11 cellular contexts compared by ENCODE assay signal in the genomic region with DNA sequence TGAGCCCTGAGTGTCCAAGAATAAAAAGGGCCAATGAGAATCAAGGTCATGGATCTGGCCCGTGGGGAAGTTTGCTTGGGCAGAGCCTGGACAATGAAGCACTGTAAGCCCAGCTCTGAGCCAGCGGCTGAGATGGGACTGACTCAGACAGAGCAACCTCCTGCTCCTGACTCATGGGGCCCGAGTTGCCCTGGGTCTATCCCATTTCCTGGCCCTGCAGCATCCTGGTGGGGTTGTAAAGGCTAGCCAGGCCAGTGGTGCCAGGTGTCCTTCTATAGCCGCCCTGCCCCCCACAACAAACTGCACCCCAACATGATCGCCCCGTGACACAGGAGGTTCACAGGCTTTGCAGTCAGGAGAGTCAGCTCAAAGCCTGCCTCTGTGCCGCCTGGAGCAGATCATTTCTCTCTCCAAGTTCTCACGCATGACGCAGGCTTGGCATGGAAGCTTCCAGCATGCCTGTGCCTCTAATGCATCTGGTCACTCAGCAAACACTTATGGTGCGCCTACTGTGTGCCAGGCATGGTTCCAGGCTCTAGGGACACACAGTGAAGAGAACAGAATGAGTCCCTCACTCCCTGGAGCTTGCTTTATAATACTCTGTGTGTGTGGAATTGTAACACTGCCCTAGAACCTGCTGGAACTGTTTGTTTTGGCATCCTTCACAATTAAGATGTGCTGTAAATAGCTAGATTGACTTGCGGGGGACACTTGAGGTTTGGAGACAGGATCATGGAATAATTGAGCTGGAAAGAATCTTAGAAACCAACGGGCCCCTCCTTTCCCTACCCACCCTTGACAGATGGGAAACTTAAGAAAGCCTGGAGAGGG. TPM values are rescaled to one million over a fixed set of nuclear protein-coding genes. Genes with fewer than 3 reads are reported as not detected.
DNase-seq lines count a peak whose midpoint lies in the region; ATAC-seq, FAIRE-seq and TF ChIP-seq lines count a peak whose summit lies in the region.
"Had no signal": no experiment of that assay in that cellular context is flagged by ENCODE, and none has a peak within 500 bp of the region (broad histone marks: within the 10 kb centered on the region; RNA-seq: fewer than 3 reads in every experiment).

No MANE protein-coding gene starts in this region.

- H3K4me1 Mint-ChIP-seq in immature natural killer cell: no peaks in the 10 kb centered on the region
- H3K4me1 Mint-ChIP-seq: stimulated activated naive B cell treated with anti-CD40 and anti-IgM and Interleukin-4, amounts not matched to agents 10 μg/mL and 1 μg/mL and 100 μg/mL, for 72 hours had no signal

- H3K36me3 Mint-ChIP-seq in immature natural killer cell: no peaks in the 10 kb centered on the region
- H3K36me3 Mint-ChIP-seq: stimulated activated naive B cell treated with anti-CD40 and anti-IgM and Interleukin-4, amounts not matched to agents 10 μg/mL and 1 μg/mL and 100 μg/mL, for 72 hours had no signal

- H3K27ac Mint-ChIP-seq in immature natural killer cell: no peak overlapping the region
- H3K27ac Mint-ChIP-seq: stimulated activated naive B cell treated with anti-CD40 and anti-IgM and Interleukin-4, amounts not matched to agents 10 μg/mL and 1 μg/mL and 100 μg/mL, for 72 hours had no signal

- WGBS in body of pancreas, 2 donors: 18 to 40% methylated on average over 3 to 12 of the region's 12 CpGs
- 21 to 27% methylated on average over 12 of the region's 12 CpGs for WGBS in aorta, 2 donors

- H3K27me3 ChIP-seq in body of pancreas (no peaks in the 10 kb centered on the region), kidney epithelial cell (ENCODE audit: control insufficient read depth, insufficient read depth, low read length) (no peaks in the 10 kb centered on the region), aorta (ENCODE audit: control insufficient read depth in 1 of 2, insufficient read depth in 2 of 2, low read length in 1 of 2) (no peaks in the 10 kb centered on the region)

- H3K4me3 ChIP-seq in body of pancreas (no peak overlapping the region), kidney epithelial cell (ENCODE audit: low read depth, low read length) (no peak overlapping the region), aorta (ENCODE audit: low read length in 2 of 2) (no peak overlapping the region)

- no peak for TF ChIP-seq POLR2A in body of pancreas (IDR thresholded peaks at IDR 0.05)

- H3K4me1 ChIP-seq in body of pancreas: peaks cover 8% of the 10 kb centered on the region
- H3K4me1 ChIP-seq in aorta (ENCODE audit: control insufficient read depth in 1 of 2, insufficient read depth in 2 of 2, low read length in 2 of 2): no peaks in the 10 kb centered on the region

- peaks cover 2 to 8% (median 4%) of the 10 kb centered on the region in 3 donors for H3K27me3 Mint-ChIP-seq in immature natural killer cell (ENCODE audit: low read depth in 3 of 3)

- H3K27ac ChIP-seq in body of pancreas: peak overlapping the region; percentile 36 to 51 (median 44)
- peak overlapping the region in 1 of 2 donors; percentile 38 for H3K27ac ChIP-seq in aorta (ENCODE audit: low read depth in 1 of 2, low read length in 2 of 2)

- no peaks in the 10 kb centered on the region for H3K9me3 ChIP-seq in body of pancreas
- no peaks in the 10 kb centered on the region for H3K9me3 ChIP-seq in aorta (ENCODE audit: control insufficient read depth, low read length)

- no peak for TF ChIP-seq CTCF in body of pancreas (IDR thresholded peaks at IDR 0.05)
- no peak for TF ChIP-seq CTCF in kidney epithelial cell (IDR thresholded peaks at IDR 0.05; ENCODE audit: insufficient read depth, low read length, poor library complexity, severe bottlenecking)

- FAIRE-seq in HTR-8/SVneo (lab: Jason Lieb, UNC): no peak
- FAIRE-seq: colon had no signal

- peak; percentile 46 for DNase-seq in HTR-8/SVneo (ENCODE audit: insufficient read length, low spot score)
- peak; percentile 39 to 78 (median 66) for DNase-seq in body of pancreas
- DNase-seq in kidney epithelial cell (ENCODE audit: low read depth): peak; percentile 87
- DNase-seq in aorta: peak; percentile 72 to 85
- DNase-seq in NCI-H2081 (lab: John Stamatoyannopoulos, UW): no peak
- DNase-seq in immature natural killer cell: no peak
- DNase-seq: stimulated activated naive B cell treated with anti-CD40 and anti-IgM and Interleukin-4, amounts not matched to agents 10 μg/mL and 1 μg/mL and 100 μg/mL, for 72 hours had no signal

- ATAC-seq in body of pancreas: peak; percentile 88
- peak; percentile 81 for ATAC-seq in aorta (ENCODE audit: low FRiP score)
- ATAC-seq in GM18498 (IDR thresholded peaks at IDR 0.05; ENCODE audit: unreplicated experiment): no peak

- H3K4me3 Mint-ChIP-seq in immature natural killer cell: no peak overlapping the region
- H3K4me3 Mint-ChIP-seq: stimulated activated naive B cell treated with anti-CD40 and anti-IgM and Interleukin-4, amounts not matched to agents 10 μg/mL and 1 μg/mL and 100 μg/mL, for 72 hours had no signal

- H3K9me3 Mint-ChIP-seq in immature natural killer cell: no peaks in the 10 kb centered on the region
- H3K9me3 Mint-ChIP-seq: stimulated activated naive B cell treated with anti-CD40 and anti-IgM and Interleukin-4, amounts not matched to agents 10 μg/mL and 1 μg/mL and 100 μg/mL, for 72 hours had no signal

- no peaks in the 10 kb centered on the region for H3K36me3 ChIP-seq in body of pancreas (replicated peaks in 1 of 2; ENCODE audit: insufficient read depth in 1 of 2, low read depth in 2 of 2)
- no peaks in the 10 kb centered on the region for H3K36me3 ChIP-seq in kidney epithelial cell (ENCODE audit: control insufficient read depth, insufficient read depth, low read length)
- H3K36me3 ChIP-seq in aorta (ENCODE audit: control insufficient read depth in 1 of 2, insufficient read depth in 2 of 2, low read length in 1 of 2): no peaks in the 10 kb centered on the region

- intact Hi-C loops in body of pancreas (cut with DNase I) (no loop called here), aorta (cut with DNase I) (loop anchor here in 1 of 2 donors (5.0 kb wide), 1 partner anchor 225 kb away; no protein-coding TSS in a partner anchor)

RNA-seq across cellular contexts. Expression of gene MYH16, which starts 4.9 kb away (rescaled TPM):
- total RNA-seq in body of pancreas: under 1 TPM in 1 of 2 donors, not detected in 1; under 0.01 TPM
- total RNA-seq in kidney epithelial cell: 0.89 and 5.6 TPM in 2 replicates
- total RNA-seq in aorta: under 1 TPM in 1 of 2 donors, not detected in 1; 0.29 TPM
- not detected for polyA plus RNA-seq in aorta
- not detected for polyA plus RNA-seq in immature natural killer cell
- total RNA-seq: T-helper 1 cell treated with Interleukin-12 subunit alpha and Interleukin-12 subunit beta and Interleukin-4 antibody, amounts not matched to agents 30 ng/mL and 1 ng/mL, for 36 hours had no signal
- polyA plus RNA-seq: neural cell had no signal

RNA-seq across cellular contexts. Expression of gene ARPC1A, which starts 58.0 kb away (rescaled TPM):
- 100 to 1,000 TPM in 1 of 2 donors, 10 to 100 TPM in 1; 63.0 to 106 TPM for total RNA-seq in body of pancreas
- 185 and 216 TPM in 2 replicates for total RNA-seq in kidney epithelial cell
- 100 to 1,000 TPM in 1 of 2 donors, 10 to 100 TPM in 1; 99.9 to 106 TPM for total RNA-seq in aorta
- polyA plus RNA-seq in aorta: 100 to 1,000 TPM in 1 of 2 donors, 10 to 100 TPM in 1; 95.1 to 227 TPM
- polyA plus RNA-seq in immature natural killer cell: 10 to 100 TPM; 26.6 to 49.2 (median 39.5) TPM

RNA-seq across cellular contexts. Expression of gene KPNA7, which starts 59.8 kb away (rescaled TPM):
- 1 to 10 TPM in 1 of 2 donors, under 1 TPM in 1; 0.33 to 1.0 TPM for total RNA-seq in body of pancreas
- total RNA-seq in kidney epithelial cell: 0.75 and 2.3 TPM in 2 replicates
- not detected for total RNA-seq in aorta
- not detected for polyA plus RNA-seq in aorta
- polyA plus RNA-seq in immature natural killer cell: not detected
- total RNA-seq: T-helper 1 cell treated with Interleukin-12 subunit alpha and Interleukin-12 subunit beta and Interleukin-4 antibody, amounts not matched to agents 30 ng/mL and 1 ng/mL, for 36 hours had no signal
- polyA plus RNA-seq: neural cell had no signal

Comparison
In these comparisons a context has a peak if more than half of its experiments do, and no peak if none do; other contexts are left out.
1. DNase-seq: peak in HTR-8/SVneo (single experiment), body of pancreas (4 of 4), kidney epithelial cell (single experiment) and aorta (2 of 2); none in NCI-H2081 (0 of 2) and immature natural killer cell (0 of 3).